Comparison of ENCODE assay signal across 7 cellular contexts in the genomic region with DNA sequence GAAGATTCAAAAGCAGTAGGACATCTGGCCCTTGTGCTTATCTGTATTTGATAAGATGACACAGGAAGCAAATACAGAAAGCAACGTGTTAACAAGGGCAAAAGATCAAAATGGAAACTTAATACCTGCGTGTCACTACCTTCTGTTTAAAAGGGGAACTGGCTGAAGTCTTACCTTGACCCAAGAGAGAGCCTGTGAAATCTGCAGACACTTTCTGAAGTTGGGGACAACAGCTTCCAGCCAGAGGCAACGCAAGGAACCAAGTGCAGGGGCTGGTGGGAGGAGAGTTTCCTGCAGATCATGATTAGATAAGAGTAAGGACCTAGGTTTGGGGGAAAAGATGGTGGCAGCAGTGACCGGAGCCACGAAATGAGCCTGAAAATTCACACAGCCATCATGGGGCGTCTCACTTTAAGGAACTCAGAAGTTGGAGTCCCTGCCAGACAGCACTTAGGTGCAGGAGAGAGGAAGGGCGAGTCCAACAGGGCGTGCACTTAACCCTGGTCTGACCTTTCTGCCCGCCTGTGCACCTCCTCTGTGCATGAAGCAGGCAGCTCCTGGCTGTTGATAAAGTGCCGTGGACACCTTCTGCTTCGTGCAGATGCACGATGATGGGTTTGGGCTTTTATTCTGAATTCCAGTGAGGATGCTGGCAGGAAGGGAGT.
DNase-seq lines count a peak whose midpoint lies in the region; ATAC-seq, FAIRE-seq and TF ChIP-seq lines count a peak whose summit lies in the region.

No MANE protein-coding gene starts in this region.

- RAD21 ChIA-PET in GM12878 (lab: Charles Lee; ENCODE audit: unreplicated experiment), result interaction anchor here (0.8 to 14.9 kb wide), 7 partner anchors 76 to 201 kb away, joined by 3 to 325 read pairs (median 3); a partner anchor contains a TSS

- H3K27ac ChIP-seq in Panc1 (ENCODE audit: low read length), result no peak overlapping the region
- H3K27ac ChIP-seq in GM12878 (ENCODE audit: control insufficient read depth, insufficient read depth), result no peak overlapping the region
- no peak overlapping the region for H3K27ac ChIP-seq in HepG2 (ENCODE audit: extremely low read length, insufficient read depth, low read length)
- H3K27ac ChIP-seq in thoracic aorta, result peak overlapping the region; percentile 24 to 58

- in situ Hi-C loops in Panc1 (cut with HindIII; ENCODE audit: low pct_unique_long_range_greater_than_20kb, low sequenced_read_pairs), result no loop called here
- in situ Hi-C loops in GM12878 (cut with MboI), result no loop called here
- in situ Hi-C loops in HepG2 (cut with HindIII; ENCODE audit: extremely low pct_ligation_motif_present, low pct_unique_long_range_greater_than_20kb), result no loop called here

- TF ChIP-seq POLR2A in GM12878 (IDR thresholded peaks at IDR 0.05; ENCODE audit: low read depth, low read length), result no peak
- TF ChIP-seq POLR2A in HepG2 (IDR thresholded peaks at IDR 0.05; ENCODE audit: insufficient read depth in 1 of 2, low read depth in 2 of 2, low read length in 2 of 2), result no peak

- FAIRE-seq in GM12878 (lab: Jason Lieb, UNC) (no peak), HepG2 (lab: Jason Lieb, UNC) (peak; percentile 4), D721Med (lab: Jason Lieb, UNC) (no peak)

- no peak overlapping the region for H3K4me3 ChIP-seq in Panc1 (ENCODE audit: low read depth in 2 of 2, low read length in 2 of 2)
- H3K4me3 ChIP-seq in GM12878, result no peak overlapping the region
- no peak overlapping the region for H3K4me3 ChIP-seq in HepG2 (replicated peaks in 1 of 3; ENCODE audit: insufficient read depth in 1 of 3, low read depth in 2 of 3, low read length in 3 of 3)
- H3K4me3 ChIP-seq in thoracic aorta, result peak overlapping the region; percentile 24

- intact Hi-C loops in Panc1 (cut with micrococcal nuclease; ENCODE audit: unreplicated experiment) (no loop called here), GM12878 (cut with micrococcal nuclease; ENCODE audit: unreplicated experiment) (loop anchor here (5.0 kb wide), 1 partner anchor 103 kb away; no protein-coding TSS in a partner anchor), HepG2 (cut with micrococcal nuclease; ENCODE audit: unreplicated experiment) (no loop called here)

- no peak overlapping the region for H2AFZ ChIP-seq in GM12878 (ENCODE audit: control insufficient read depth, low read depth, low read length)
- H2AFZ ChIP-seq in HepG2 (ENCODE audit: low read length), result no peak overlapping the region

- TF ChIP-seq EP300 in GM12878 (IDR thresholded peaks at IDR 0.05; ENCODE audit: borderline replicate concordance in 1 of 2, control insufficient read depth in 1 of 2, low read depth in 2 of 2, low read length in 2 of 2) (no peak), HepG2 (IDR thresholded peaks at IDR 0.05; ENCODE audit: low read depth in 2 of 2, low read length in 2 of 2) (no peak), HepG2 (CRISPR knock-in tag; IDR thresholded peaks at IDR 0.05; ENCODE audit: borderline replicate concordance) (no peak)

- 95% methylated on average over 12 of the region's 12 CpGs for WGBS in GM12878 (ENCODE audit: insufficient coverage, insufficient replicate concordance, low lambda C conversion rate, missing lambda C conversion rate)
- WGBS in HepG2 (ENCODE audit: low lambda C conversion rate), result 82% methylated on average over 12 of the region's 12 CpGs

- TF ChIP-seq CTCF in Panc1 (IDR thresholded peaks at IDR 0.05) (no peak), GM12878 (IDR thresholded peaks at IDR 0.05 in 2 of 3, conservative IDR thresholded peaks at IDR 0.05 in 1 of 3; ENCODE audit: control insufficient read depth in 2 of 3, extremely low read depth in 1 of 3, insufficient read depth in 1 of 3, low read depth in 3 of 3, low read length in 3 of 3) (no peak), HepG2 (CRISPR knock-in tag; IDR thresholded peaks at IDR 0.05) (no peak), thoracic aorta (IDR thresholded peaks at IDR 0.05) (no peak), D721Med (IDR thresholded peaks at IDR 0.05; ENCODE audit: insufficient read depth, missing control alignments) (no peak)

- H3K27me3 ChIP-seq in Panc1 (ENCODE audit: control insufficient read depth, insufficient read depth, low read length) (no peaks in the 10 kb centered on the region), GM12878 (replicated peaks in 1 of 2; ENCODE audit: control insufficient read depth in 2 of 2, insufficient read depth in 2 of 2, low read length in 1 of 2) (no peaks in the 10 kb centered on the region), HepG2 (ENCODE audit: control insufficient read depth in 1 of 2, insufficient read depth in 2 of 2, low read length in 2 of 2) (no peaks in the 10 kb centered on the region), thoracic aorta (replicated peaks; ENCODE audit: insufficient read depth) (no peaks in the 10 kb centered on the region)

- DNase-seq in Panc1 (ENCODE audit: low read depth, low spot score) (no peak), GM12878 (ENCODE audit: low read depth, low spot score) (no peak), HepG2 (ENCODE audit: low spot score) (peak; percentile 17), thoracic aorta (ENCODE audit: low spot score) (no peak), NCI-H526 (lab: John Stamatoyannopoulos, UW) (no peak), D721Med (ENCODE audit: insufficient read length, low spot score) (no peak)

- H3K36me3 ChIP-seq in Panc1 (ENCODE audit: control insufficient read depth, insufficient read depth, low read length) (no peaks in the 10 kb centered on the region; the same call in 1 of the 2 replicates), GM12878 (ENCODE audit: control insufficient read depth in 2 of 2, insufficient read depth in 2 of 2, low read length in 1 of 2) (peaks cover 2 to 27% of the 10 kb centered on the region in 2 experiments; a peak in 2 of 4 replicates), HepG2 (replicated peaks in 1 of 2; ENCODE audit: control insufficient read depth in 1 of 2, insufficient read depth in 2 of 2, low read length in 2 of 2) (peaks cover 0 to 7% of the 10 kb centered on the region in 2 experiments; a peak in 1 of 5 replicates), thoracic aorta (peaks cover 13% of the 10 kb centered on the region)

- H3K4me1 ChIP-seq in Panc1 (ENCODE audit: control insufficient read depth, insufficient read depth, low read length) (peaks cover 10% of the 10 kb centered on the region; the same call in 1 of the 2 replicates), GM12878 (ENCODE audit: control insufficient read depth, insufficient read depth, low read length) (peaks cover 17% of the 10 kb centered on the region), HepG2 (ENCODE audit: insufficient read depth, low read length) (peaks cover 25% of the 10 kb centered on the region), thoracic aorta (ENCODE audit: control insufficient read depth in 1 of 2, low read depth in 2 of 2) (peaks cover 26 to 55% of the 10 kb centered on the region in 2 donors)

- H3K9ac ChIP-seq in GM12878 (ENCODE audit: control insufficient read depth, insufficient read depth, low read length), result no peak overlapping the region
- no peak overlapping the region for H3K9ac ChIP-seq in HepG2 (ENCODE audit: insufficient read depth, low read depth, low read length)

- H4K20me1 ChIP-seq in GM12878 (ENCODE audit: control insufficient read depth, insufficient read depth), result no peaks in the 10 kb centered on the region
- H4K20me1 ChIP-seq in HepG2 (ENCODE audit: insufficient read depth, low read length), result no peaks in the 10 kb centered on the region

- ATAC-seq in Panc1 (peak; percentile 43; the same call in 1 of the 2 replicates), GM12878 (0 out of 3 replicates have a peak, but pooled peaks have one; percentile 3), HepG2 (peak; percentile 65), thoracic aorta (ENCODE audit: insufficient number of reproducible peaks, low FRiP score, low read depth) (no peak), GM18858 (IDR thresholded peaks at IDR 0.05; ENCODE audit: unreplicated experiment) (no peak)

- H3K4me2 ChIP-seq in GM12878 (ENCODE audit: control insufficient read depth, insufficient read depth) (no peak overlapping the region), HepG2 (ENCODE audit: low read depth, low read length) (no peak overlapping the region)

- H3K79me2 ChIP-seq in GM12878 (ENCODE audit: control insufficient read depth, insufficient read depth, low read length) (no peaks in the 10 kb centered on the region), HepG2 (ENCODE audit: insufficient read depth, low read length) (no peaks in the 10 kb centered on the region)

- POLR2A ChIA-PET in Panc1 (lab: Charles Lee) (no interaction called here), GM12878 (lab: Charles Lee) (interaction anchor here (1.9 kb wide), 1 partner anchor 26 kb away, joined by 4 read pairs; no protein-coding TSS in a partner anchor), HepG2 (lab: Yijun Ruan, JAX) (no interaction called here)

- H3K9me3 ChIP-seq in Panc1 (ENCODE audit: control insufficient read depth, insufficient read depth, low read depth, low read length) (no peaks in the 10 kb centered on the region), GM12878 (replicated peaks; ENCODE audit: control insufficient read depth, insufficient read depth, low read length) (no peaks in the 10 kb centered on the region; the same call in 2 of the 3 replicates), HepG2 (ENCODE audit: low read length) (no peaks in the 10 kb centered on the region), thoracic aorta (no peaks in the 10 kb centered on the region)

- TF ChIP-seq RAD21 in GM12878 (IDR thresholded peaks at IDR 0.05; ENCODE audit: insufficient read depth, low read depth, low read length) (no peak), HepG2 (CRISPR knock-in tag; IDR thresholded peaks at IDR 0.05) (no peak)

- CTCF ChIA-PET in Panc1 (lab: Charles Lee) (no interaction called here), GM12878 (lab: Yijun Ruan, JAX) (interaction anchor here (1.2 to 3.2 kb wide), 5 partner anchors 104 to 159 kb away, joined by 5 to 26 read pairs (median 5); no protein-coding TSS in a partner anchor), HepG2 (lab: Yijun Ruan, JAX; ENCODE audit: low intra/inter-chr PET ratio, low total read pairs) (no interaction called here)

- SMC1A ChIA-PET in GM12878 (lab: Charles Lee; ENCODE audit: uncharacterized antibody, unreplicated experiment), result interaction anchor here (0.6 to 6.0 kb wide), 14 partner anchors 16 to 229 kb away, joined by 3 to 49 read pairs (median 4); no protein-coding TSS in a partner anchor

- no TSS peak for BruUV-seq in Panc1 (replicated peaks; lab: Mats Ljungman, UMichigan)
- BruUV-seq in GM12878 (replicated peaks; lab: Mats Ljungman, UMichigan), result no TSS peak
- no TSS peak for BruUV-seq in HepG2 (replicated peaks; lab: Mats Ljungman, UMichigan)

TF ChIP-seq in GM12878, 131 proteins besides CTCF, POLR2A, EP300 and RAD21 (continues in another document):
- TF ChIP-seq SPI1 (IDR thresholded peaks at IDR 0.05; ENCODE audit: borderline replicate concordance, insufficient read depth, low read depth, low read length), result peak; percentile 59; the same call in 1 of the 2 replicates
- TF ChIP-seq CHD4 (IDR thresholded peaks at IDR 0.05), result no peak
- TF ChIP-seq SP1 (IDR thresholded peaks at IDR 0.05; ENCODE audit: low read depth, low read length), result no peak

TF ChIP-seq in HepG2, 621 proteins besides CTCF, POLR2A, EP300 and RAD21 (continues in another document):
- 0 out of 2 replicates have a peak, but pooled peaks have one; percentile 19 for TF ChIP-seq HDAC1 (CRISPR knock-in tag; IDR thresholded peaks at IDR 0.05)
- peak; percentile 43; the same call in 1 of the 2 replicates for TF ChIP-seq ZNF652 (CRISPR knock-in tag; IDR thresholded peaks at IDR 0.05; ENCODE audit: borderline replicate concordance, low read depth)

Comparison
In these comparisons a context has a peak if more than half of its experiments do, and no peak if none do; other contexts are left out.
1. ATAC-seq: peak in Panc1 (single experiment), GM12878 (single experiment) and HepG2 (single experiment); none in thoracic aorta (single experiment) and GM18858 (single experiment).
2. H3K27ac ChIP-seq: peak in thoracic aorta (2 of 2); none in Panc1 (single experiment), GM12878 (single experiment) and HepG2 (single experiment).